Comparison of ENCODE assay signal across 1 cellular context in the genomic region with DNA sequence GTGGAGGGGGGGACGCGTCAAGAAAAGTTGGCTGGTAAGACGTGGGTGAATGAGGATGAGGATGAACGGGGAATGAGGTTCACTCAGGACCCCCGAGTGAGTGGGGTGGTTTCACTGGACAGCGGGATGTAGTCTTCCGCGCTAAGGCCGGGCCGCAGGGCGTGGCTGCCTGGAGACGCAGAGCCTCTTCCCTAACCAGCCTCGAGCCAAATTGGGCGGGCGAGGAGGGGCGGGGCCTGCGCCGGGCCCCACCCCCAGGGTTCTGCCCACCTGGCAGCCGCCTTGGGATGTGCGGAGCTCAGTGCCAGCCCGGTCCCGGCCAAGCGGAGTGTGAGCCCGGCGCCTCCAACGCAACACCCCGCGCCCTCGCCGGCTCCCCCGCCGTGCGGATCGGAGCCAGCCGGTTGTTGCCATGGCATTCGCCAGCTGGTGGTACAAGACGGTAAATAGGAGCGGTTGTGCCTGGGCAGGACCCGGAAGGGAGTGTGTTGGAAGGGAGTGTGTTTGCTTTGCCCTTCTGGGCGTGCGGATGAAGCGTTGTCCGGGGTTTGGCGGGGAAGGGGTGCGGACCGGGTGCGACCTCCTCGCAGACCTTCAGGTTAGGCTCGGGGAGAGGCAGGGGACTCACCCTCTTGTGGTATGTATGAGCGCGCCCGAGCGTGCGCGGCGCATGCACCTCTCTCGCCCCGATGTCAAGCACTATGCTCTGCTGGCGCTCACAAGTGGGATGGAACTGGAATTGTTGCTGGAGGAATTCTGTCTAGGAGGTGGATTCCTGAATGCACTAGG.
TF ChIP-seq lines count a peak whose summit lies in the region.

No MANE protein-coding gene starts in this region.

TF ChIP-seq in HepG2, 621 proteins besides CTCF, POLR2A, EP300 and RAD21 (continued from another document and continues in another):
- TF ChIP-seq, protein P1, sequence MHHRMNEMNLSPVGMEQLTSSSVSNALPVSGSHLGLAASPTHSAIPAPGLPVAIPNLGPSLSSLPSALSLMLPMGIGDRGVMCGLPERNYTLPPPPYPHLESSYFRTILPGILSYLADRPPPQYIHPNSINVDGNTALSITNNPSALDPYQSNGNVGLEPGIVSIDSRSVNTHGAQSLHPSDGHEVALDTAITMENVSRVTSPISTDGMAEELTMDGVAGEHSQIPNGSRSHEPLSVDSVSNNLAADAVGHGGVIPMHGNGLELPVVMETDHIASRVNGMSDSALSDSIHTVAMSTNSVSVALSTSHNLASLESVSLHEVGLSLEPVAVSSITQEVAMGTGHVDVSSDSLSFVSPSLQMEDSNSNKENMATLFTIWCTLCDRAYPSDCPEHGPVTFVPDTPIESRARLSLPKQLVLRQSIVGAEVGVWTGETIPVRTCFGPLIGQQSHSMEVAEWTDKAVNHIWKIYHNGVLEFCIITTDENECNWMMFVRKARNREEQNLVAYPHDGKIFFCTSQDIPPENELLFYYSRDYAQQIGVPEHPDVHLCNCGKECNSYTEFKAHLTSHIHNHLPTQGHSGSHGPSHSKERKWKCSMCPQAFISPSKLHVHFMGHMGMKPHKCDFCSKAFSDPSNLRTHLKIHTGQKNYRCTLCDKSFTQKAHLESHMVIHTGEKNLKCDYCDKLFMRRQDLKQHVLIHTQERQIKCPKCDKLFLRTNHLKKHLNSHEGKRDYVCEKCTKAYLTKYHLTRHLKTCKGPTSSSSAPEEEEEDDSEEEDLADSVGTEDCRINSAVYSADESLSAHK (CRISPR knock-in tag; IDR thresholded peaks at IDR 0.05; ENCODE audit: borderline replicate concordance), result no peak
- TF ChIP-seq, protein P2, sequence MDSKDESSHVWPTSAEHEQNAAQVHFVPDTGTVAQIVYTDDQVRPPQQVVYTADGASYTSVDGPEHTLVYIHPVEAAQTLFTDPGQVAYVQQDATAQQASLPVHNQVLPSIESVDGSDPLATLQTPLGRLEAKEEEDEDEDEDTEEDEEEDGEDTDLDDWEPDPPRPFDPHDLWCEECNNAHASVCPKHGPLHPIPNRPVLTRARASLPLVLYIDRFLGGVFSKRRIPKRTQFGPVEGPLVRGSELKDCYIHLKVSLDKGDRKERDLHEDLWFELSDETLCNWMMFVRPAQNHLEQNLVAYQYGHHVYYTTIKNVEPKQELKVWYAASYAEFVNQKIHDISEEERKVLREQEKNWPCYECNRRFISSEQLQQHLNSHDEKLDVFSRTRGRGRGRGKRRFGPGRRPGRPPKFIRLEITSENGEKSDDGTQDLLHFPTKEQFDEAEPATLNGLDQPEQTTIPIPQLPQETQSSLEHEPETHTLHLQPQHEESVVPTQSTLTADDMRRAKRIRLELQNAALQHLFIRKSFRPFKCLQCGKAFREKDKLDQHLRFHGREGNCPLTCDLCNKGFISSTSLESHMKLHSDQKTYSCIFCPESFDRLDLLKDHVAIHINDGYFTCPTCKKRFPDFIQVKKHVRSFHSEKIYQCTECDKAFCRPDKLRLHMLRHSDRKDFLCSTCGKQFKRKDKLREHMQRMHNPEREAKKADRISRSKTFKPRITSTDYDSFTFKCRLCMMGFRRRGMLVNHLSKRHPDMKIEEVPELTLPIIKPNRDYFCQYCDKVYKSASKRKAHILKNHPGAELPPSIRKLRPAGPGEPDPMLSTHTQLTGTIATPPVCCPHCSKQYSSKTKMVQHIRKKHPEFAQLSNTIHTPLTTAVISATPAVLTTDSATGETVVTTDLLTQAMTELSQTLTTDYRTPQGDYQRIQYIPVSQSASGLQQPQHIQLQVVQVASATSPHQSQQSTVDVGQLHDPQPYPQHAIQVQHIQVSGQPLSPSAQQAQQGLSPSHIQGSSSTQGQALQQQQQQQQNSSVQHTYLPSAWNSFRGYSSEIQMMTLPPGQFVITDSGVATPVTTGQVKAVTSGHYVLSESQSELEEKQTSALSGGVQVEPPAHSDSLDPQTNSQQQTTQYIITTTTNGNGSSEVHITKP (CRISPR knock-in tag; IDR thresholded peaks at IDR 0.05; ENCODE audit: low read depth), result peak; percentile 46
- TF ChIP-seq ZSCAN29 (CRISPR knock-in tag; conservative IDR thresholded peaks at IDR 0.05), result no peak
- no peak for TF ChIP-seq HMG20B (CRISPR knock-in tag; conservative IDR thresholded peaks at IDR 0.05)
- no peak for TF ChIP-seq MAFG (CRISPR knock-in tag; IDR thresholded peaks at IDR 0.05)
- TF ChIP-seq RFX1 (IDR thresholded peaks at IDR 0.05), result peak; percentile 73
- TF ChIP-seq, protein P3, sequence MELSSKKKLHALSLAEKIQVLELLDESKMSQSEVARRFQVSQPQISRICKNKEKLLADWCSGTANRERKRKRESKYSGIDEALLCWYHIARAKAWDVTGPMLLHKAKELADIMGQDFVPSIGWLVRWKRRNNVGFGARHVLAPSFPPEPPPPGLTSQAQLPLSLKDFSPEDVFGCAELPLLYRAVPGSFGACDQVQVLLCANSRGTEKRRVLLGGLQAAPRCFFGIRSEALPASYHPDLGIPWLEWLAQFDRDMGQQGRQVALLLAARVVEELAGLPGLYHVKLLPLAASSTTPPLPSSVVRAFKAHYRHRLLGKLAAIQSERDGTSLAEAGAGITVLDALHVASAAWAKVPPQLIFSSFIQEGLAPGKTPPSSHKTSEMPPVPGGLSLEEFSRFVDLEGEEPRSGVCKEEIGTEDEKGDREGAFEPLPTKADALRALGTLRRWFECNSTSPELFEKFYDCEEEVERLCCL (CRISPR knock-in tag; IDR thresholded peaks at IDR 0.05; ENCODE audit: borderline replicate concordance), result no peak
- TF ChIP-seq RARG (CRISPR knock-in tag; IDR thresholded peaks at IDR 0.05; ENCODE audit: low read depth), result no peak
- TF ChIP-seq RFX5 (IDR thresholded peaks at IDR 0.05; ENCODE audit: low read depth, low read length), result no peak
- peak; percentile 57 for TF ChIP-seq TAF15 (IDR thresholded peaks at IDR 0.05; ENCODE audit: low read depth, low read length, poor library complexity, severe bottlenecking)
- TF ChIP-seq ZNF713 (CRISPR knock-in tag; IDR thresholded peaks at IDR 0.05), result no peak
- peak; percentile 67 for TF ChIP-seq ELF1 (CRISPR knock-in tag; IDR thresholded peaks at IDR 0.05)
- TF ChIP-seq ZNF337 (CRISPR knock-in tag; IDR thresholded peaks at IDR 0.05; ENCODE audit: borderline replicate concordance, low read depth), result no peak
- TF ChIP-seq, protein P4, sequence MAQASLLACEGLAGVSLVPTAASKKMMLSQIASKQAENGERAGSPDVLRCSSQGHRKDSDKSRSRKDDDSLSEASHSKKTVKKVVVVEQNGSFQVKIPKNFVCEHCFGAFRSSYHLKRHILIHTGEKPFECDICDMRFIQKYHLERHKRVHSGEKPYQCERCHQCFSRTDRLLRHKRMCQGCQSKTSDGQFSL (CRISPR knock-in tag; IDR thresholded peaks at IDR 0.05), result no peak
- no peak for TF ChIP-seq SRSF9 (IDR thresholded peaks at IDR 0.05; ENCODE audit: borderline replicate concordance, insufficient read depth, low read depth, low read length, poor library complexity, severe bottlenecking)
- no peak for TF ChIP-seq ZNF780A (CRISPR knock-in tag; IDR thresholded peaks at IDR 0.05)
- no peak for TF ChIP-seq SOX5 (CRISPR knock-in tag; IDR thresholded peaks at IDR 0.05; ENCODE audit: borderline replicate concordance)
- TF ChIP-seq, protein P5, sequence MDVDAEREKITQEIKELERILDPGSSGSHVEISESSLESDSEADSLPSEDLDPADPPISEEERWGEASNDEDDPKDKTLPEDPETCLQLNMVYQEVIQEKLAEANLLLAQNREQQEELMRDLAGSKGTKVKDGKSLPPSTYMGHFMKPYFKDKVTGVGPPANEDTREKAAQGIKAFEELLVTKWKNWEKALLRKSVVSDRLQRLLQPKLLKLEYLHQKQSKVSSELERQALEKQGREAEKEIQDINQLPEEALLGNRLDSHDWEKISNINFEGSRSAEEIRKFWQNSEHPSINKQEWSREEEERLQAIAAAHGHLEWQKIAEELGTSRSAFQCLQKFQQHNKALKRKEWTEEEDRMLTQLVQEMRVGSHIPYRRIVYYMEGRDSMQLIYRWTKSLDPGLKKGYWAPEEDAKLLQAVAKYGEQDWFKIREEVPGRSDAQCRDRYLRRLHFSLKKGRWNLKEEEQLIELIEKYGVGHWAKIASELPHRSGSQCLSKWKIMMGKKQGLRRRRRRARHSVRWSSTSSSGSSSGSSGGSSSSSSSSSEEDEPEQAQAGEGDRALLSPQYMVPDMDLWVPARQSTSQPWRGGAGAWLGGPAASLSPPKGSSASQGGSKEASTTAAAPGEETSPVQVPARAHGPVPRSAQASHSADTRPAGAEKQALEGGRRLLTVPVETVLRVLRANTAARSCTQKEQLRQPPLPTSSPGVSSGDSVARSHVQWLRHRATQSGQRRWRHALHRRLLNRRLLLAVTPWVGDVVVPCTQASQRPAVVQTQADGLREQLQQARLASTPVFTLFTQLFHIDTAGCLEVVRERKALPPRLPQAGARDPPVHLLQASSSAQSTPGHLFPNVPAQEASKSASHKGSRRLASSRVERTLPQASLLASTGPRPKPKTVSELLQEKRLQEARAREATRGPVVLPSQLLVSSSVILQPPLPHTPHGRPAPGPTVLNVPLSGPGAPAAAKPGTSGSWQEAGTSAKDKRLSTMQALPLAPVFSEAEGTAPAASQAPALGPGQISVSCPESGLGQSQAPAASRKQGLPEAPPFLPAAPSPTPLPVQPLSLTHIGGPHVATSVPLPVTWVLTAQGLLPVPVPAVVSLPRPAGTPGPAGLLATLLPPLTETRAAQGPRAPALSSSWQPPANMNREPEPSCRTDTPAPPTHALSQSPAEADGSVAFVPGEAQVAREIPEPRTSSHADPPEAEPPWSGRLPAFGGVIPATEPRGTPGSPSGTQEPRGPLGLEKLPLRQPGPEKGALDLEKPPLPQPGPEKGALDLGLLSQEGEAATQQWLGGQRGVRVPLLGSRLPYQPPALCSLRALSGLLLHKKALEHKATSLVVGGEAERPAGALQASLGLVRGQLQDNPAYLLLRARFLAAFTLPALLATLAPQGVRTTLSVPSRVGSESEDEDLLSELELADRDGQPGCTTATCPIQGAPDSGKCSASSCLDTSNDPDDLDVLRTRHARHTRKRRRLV (CRISPR knock-in tag; IDR thresholded peaks at IDR 0.05), result 0 out of 2 replicates have a peak, but pooled peaks have one; percentile 39
- TF ChIP-seq, protein P6, sequence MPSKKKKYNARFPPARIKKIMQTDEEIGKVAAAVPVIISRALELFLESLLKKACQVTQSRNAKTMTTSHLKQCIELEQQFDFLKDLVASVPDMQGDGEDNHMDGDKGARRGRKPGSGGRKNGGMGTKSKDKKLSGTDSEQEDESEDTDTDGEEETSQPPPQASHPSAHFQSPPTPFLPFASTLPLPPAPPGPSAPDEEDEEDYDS (CRISPR knock-in tag; IDR thresholded peaks at IDR 0.05), result peak; percentile 35; the same call in 1 of the 2 replicates
- TF ChIP-seq MED13 (CRISPR knock-in tag; IDR thresholded peaks at IDR 0.05), result no peak
- peak; percentile 58; the same call in 1 of the 2 replicates for TF ChIP-seq RFX3 (CRISPR knock-in tag; IDR thresholded peaks at IDR 0.05)
- TF ChIP-seq ZNF720 (CRISPR knock-in tag; IDR thresholded peaks at IDR 0.05), result no peak
- TF ChIP-seq, protein P7, sequence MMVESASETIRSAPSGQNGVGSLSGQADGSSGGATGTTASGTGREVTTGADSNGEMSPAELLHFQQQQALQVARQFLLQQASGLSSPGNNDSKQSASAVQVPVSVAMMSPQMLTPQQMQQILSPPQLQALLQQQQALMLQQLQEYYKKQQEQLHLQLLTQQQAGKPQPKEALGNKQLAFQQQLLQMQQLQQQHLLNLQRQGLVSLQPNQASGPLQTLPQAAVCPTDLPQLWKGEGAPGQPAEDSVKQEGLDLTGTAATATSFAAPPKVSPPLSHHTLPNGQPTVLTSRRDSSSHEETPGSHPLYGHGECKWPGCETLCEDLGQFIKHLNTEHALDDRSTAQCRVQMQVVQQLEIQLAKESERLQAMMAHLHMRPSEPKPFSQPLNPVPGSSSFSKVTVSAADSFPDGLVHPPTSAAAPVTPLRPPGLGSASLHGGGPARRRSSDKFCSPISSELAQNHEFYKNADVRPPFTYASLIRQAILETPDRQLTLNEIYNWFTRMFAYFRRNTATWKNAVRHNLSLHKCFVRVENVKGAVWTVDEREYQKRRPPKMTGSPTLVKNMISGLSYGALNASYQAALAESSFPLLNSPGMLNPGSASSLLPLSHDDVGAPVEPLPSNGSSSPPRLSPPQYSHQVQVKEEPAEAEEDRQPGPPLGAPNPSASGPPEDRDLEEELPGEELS (CRISPR knock-in tag; IDR thresholded peaks at IDR 0.05), result no peak; the same call in 1 of the 2 replicates
- TF ChIP-seq FOXJ3 (CRISPR knock-in tag; IDR thresholded peaks at IDR 0.05; ENCODE audit: borderline replicate concordance), result no peak; the same call in 1 of the 2 replicates
- TF ChIP-seq ARNT (IDR thresholded peaks at IDR 0.05), result no peak
- TF ChIP-seq KDM5B (CRISPR knock-in tag; IDR thresholded peaks at IDR 0.05; ENCODE audit: borderline replicate concordance), result peak; percentile 77; the same call in 1 of the 2 replicates
- TF ChIP-seq, protein P8, sequence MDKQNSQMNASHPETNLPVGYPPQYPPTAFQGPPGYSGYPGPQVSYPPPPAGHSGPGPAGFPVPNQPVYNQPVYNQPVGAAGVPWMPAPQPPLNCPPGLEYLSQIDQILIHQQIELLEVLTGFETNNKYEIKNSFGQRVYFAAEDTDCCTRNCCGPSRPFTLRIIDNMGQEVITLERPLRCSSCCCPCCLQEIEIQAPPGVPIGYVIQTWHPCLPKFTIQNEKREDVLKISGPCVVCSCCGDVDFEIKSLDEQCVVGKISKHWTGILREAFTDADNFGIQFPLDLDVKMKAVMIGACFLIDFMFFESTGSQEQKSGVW (CRISPR knock-in tag; IDR thresholded peaks at IDR 0.05; ENCODE audit: borderline replicate concordance), result no peak
- TF ChIP-seq NCOA2 (CRISPR knock-in tag; IDR thresholded peaks at IDR 0.05), result no peak
- TF ChIP-seq NR3C1 (CRISPR knock-in tag; IDR thresholded peaks at IDR 0.05), result no peak
- TF ChIP-seq ZNF432 (CRISPR knock-in tag; IDR thresholded peaks at IDR 0.05; ENCODE audit: borderline replicate concordance), result no peak
- TF ChIP-seq PHF21A (CRISPR knock-in tag; IDR thresholded peaks at IDR 0.05), result peak; percentile 50
- TF ChIP-seq ZZZ3 (CRISPR knock-in tag; IDR thresholded peaks at IDR 0.05; ENCODE audit: borderline replicate concordance), result no peak
- TF ChIP-seq JDP2 (CRISPR knock-in tag; IDR thresholded peaks at IDR 0.05; ENCODE audit: borderline replicate concordance), result no peak
- TF ChIP-seq, protein P9, sequence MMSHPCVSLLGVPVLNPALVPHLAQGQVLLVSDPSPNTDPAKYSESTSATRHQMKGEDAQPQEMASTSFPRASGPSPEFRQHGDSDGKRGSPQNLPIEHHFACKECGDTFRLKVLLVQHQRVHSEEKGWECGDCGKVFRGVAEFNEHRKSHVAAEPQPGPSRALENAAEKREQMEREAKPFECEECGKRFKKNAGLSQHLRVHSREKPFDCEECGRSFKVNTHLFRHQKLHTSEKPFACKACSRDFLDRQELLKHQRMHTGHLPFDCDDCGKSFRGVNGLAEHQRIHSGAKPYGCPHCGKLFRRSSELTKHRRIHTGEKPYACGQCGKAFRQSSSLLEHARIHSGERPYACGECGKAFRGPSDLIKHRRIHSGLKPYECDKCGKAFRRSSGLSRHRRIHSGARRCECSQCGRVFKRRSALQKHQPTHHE (CRISPR knock-in tag; IDR thresholded peaks at IDR 0.05; ENCODE audit: borderline replicate concordance), result no peak
- no peak for TF ChIP-seq FOXP1 (IDR thresholded peaks at IDR 0.05)
- no peak for TF ChIP-seq FOXP1 (CRISPR knock-in tag; IDR thresholded peaks at IDR 0.05)
- no peak; the same call in 1 of the 2 replicates for TF ChIP-seq GATAD1 (CRISPR knock-in tag; IDR thresholded peaks at IDR 0.05)
- no peak for TF ChIP-seq ZNF724P (CRISPR knock-in tag; IDR thresholded peaks at IDR 0.05; ENCODE audit: borderline replicate concordance)
- no peak for TF ChIP-seq ZNF562 (CRISPR knock-in tag; IDR thresholded peaks at IDR 0.05; ENCODE audit: borderline replicate concordance)
- no peak for TF ChIP-seq ARNT2 (CRISPR knock-in tag; IDR thresholded peaks at IDR 0.05; ENCODE audit: low read depth)
- TF ChIP-seq MED8 (CRISPR knock-in tag; IDR thresholded peaks at IDR 0.05; ENCODE audit: insufficient replicate concordance), result no peak
- TF ChIP-seq ZNF746 (CRISPR knock-in tag; IDR thresholded peaks at IDR 0.05), result peak; percentile 13; the same call in 1 of the 2 replicates
- no peak for TF ChIP-seq PLRG1 (conservative IDR thresholded peaks at IDR 0.05)
